Comparison of ENCODE assay signal across 1 cellular context in the genomic region with DNA sequence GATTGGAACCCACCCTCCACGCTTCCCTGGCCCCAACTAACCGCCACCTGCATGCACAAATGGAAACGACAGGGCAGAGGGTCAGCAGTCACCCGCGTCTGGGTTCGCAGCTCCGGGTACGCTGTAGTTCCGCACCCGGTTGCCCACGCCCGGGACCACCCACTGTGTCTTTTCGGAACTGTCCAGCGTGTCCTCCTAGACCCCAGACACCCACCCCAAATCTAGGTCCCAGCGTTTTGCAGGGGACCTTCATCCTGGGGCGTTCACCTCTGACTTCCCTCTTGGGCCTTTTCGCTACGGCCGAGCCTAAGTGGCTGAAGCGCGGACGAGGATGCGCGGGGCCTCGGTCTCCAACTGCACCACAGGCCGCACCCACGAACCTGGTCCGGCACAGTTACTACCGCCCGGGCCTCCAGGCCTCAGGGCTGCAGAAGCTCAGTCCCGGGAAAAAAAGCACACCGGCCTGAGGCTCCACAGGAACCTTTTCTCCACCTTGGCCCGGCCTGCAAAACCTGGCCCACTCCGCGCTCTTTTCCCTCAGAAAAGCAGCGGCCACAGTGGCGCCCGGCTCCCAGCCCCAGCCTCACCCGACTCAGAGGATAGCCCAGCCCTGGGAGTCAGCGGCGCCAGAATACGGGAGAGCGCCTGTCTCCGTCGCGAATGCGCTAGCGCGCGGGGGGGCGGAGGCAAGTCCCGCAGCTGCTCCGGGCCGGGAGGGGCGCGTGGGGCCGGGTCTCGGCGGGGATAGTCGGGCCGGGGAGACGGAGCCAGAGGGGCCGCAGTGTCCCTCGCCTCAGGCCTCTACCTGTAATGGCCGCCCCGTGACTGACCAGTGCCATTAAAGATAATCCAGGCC.
A peak's percentile ranks its signal among the peaks of the same experiment; 100 is the strongest.
TF ChIP-seq lines count a peak whose summit lies in the region.

A gene (minus strand): TSS at position 633 of the 856 bp plus-strand sequence. CDS start 7,643 bp downstream, outside the sequence.

TF ChIP-seq in K562, 482 proteins besides CTCF, POLR2A, EP300 and RAD21 (continued from another document and continues in another):
- TF ChIP-seq L3MBTL2 (IDR thresholded peaks at IDR 0.05) (no peak; the same call in 1 of the 2 replicates), RHOXF2B (CRISPR knock-in tag; conservative IDR thresholded peaks at IDR 0.05) (no peak), SETDB1 (IDR thresholded peaks at IDR 0.05; ENCODE audit: low read length) (no peak), KLF13 (tag; IDR thresholded peaks at IDR 0.05; ENCODE audit: borderline replicate concordance, low read depth) (no peak), TFAM (CRISPR knock-in tag; conservative IDR thresholded peaks at IDR 0.05) (no peak), ASH1L (IDR thresholded peaks at IDR 0.05; ENCODE audit: borderline replicate concordance, low read depth, partially characterized antibody) (no peak), TAL1 (IDR thresholded peaks at IDR 0.05) (no peak), ZBED1 (IDR thresholded peaks at IDR 0.05) (no peak), MCM5 (IDR thresholded peaks at IDR 0.05; ENCODE audit: low read depth) (no peak), BCL6 (CRISPR knock-in tag; IDR thresholded peaks at IDR 0.05) (no peak), CBFA2T3 (IDR thresholded peaks at IDR 0.05) (no peak), ZFP36 (IDR thresholded peaks at IDR 0.05; ENCODE audit: low read depth, low read length, partially characterized antibody) (no peak), HNRNPUL1 (IDR thresholded peaks at IDR 0.05; ENCODE audit: low read length) (no peak), NUFIP1 (IDR thresholded peaks at IDR 0.05; ENCODE audit: partially characterized antibody) (no peak), RBM34 (IDR thresholded peaks at IDR 0.05; ENCODE audit: borderline replicate concordance, insufficient read depth, low read length) (no peak), DPF2 (IDR thresholded peaks at IDR 0.05) (no peak), ILF3 (IDR thresholded peaks at IDR 0.05; ENCODE audit: borderline replicate concordance) (no peak), POLR3G (IDR thresholded peaks at IDR 0.05; ENCODE audit: extremely low read depth, insufficient read length, insufficient replicate concordance) (no peak), MYBL2 (IDR thresholded peaks at IDR 0.05; ENCODE audit: low read depth) (no peak; the same call in 1 of the 2 replicates), MYBL2 (CRISPR knock-in tag; IDR thresholded peaks at IDR 0.05; ENCODE audit: borderline replicate concordance) (no peak), ZBTB1 (CRISPR knock-in tag; IDR thresholded peaks at IDR 0.05; ENCODE audit: borderline replicate concordance, low read depth) (no peak), CEBPG (CRISPR knock-in tag; IDR thresholded peaks at IDR 0.05) (no peak), CEBPG (tag; conservative IDR thresholded peaks at IDR 0.05 in 1 of 2, IDR thresholded peaks at IDR 0.05 in 1 of 2) (no peak), PHF21A (IDR thresholded peaks at IDR 0.05; ENCODE audit: borderline replicate concordance, low read depth) (no peak), GABPA (tag; conservative IDR thresholded peaks at IDR 0.05; ENCODE audit: low read depth) (no peak; the same call in 1 of the 2 replicates), KLF10 (CRISPR knock-in tag; IDR thresholded peaks at IDR 0.05) (no peak), MBD2 (IDR thresholded peaks at IDR 0.05; ENCODE audit: borderline replicate concordance, low read depth) (no peak), SMAD4 (CRISPR knock-in tag; conservative IDR thresholded peaks at IDR 0.05) (peak; percentile 31), SIN3A (IDR thresholded peaks at IDR 0.05; ENCODE audit: borderline replicate concordance in 2 of 2, control insufficient read depth in 1 of 2, low read depth in 2 of 2, low read length in 2 of 2) (peak in 1 of 2 experiments; percentile 44; a peak in 1 of 4 replicates), SMARCE1 (IDR thresholded peaks at IDR 0.05) (no peak), TCF3 (CRISPR knock-in tag; IDR thresholded peaks at IDR 0.05) (no peak), ZNF764 (CRISPR knock-in tag; IDR thresholded peaks at IDR 0.05; ENCODE audit: low read depth) (no peak), ZNF589 (CRISPR knock-in tag; IDR thresholded peaks at IDR 0.05; ENCODE audit: low read depth) (no peak)
- TF ChIP-seq, protein P1, sequence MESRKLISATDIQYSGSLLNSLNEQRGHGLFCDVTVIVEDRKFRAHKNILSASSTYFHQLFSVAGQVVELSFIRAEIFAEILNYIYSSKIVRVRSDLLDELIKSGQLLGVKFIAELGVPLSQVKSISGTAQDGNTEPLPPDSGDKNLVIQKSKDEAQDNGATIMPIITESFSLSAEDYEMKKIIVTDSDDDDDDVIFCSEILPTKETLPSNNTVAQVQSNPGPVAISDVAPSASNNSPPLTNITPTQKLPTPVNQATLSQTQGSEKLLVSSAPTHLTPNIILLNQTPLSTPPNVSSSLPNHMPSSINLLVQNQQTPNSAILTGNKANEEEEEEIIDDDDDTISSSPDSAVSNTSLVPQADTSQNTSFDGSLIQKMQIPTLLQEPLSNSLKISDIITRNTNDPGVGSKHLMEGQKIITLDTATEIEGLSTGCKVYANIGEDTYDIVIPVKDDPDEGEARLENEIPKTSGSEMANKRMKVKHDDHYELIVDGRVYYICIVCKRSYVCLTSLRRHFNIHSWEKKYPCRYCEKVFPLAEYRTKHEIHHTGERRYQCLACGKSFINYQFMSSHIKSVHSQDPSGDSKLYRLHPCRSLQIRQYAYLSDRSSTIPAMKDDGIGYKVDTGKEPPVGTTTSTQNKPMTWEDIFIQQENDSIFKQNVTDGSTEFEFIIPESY (CRISPR knock-in tag; IDR thresholded peaks at IDR 0.05): no peak
- TF ChIP-seq, protein P2, sequence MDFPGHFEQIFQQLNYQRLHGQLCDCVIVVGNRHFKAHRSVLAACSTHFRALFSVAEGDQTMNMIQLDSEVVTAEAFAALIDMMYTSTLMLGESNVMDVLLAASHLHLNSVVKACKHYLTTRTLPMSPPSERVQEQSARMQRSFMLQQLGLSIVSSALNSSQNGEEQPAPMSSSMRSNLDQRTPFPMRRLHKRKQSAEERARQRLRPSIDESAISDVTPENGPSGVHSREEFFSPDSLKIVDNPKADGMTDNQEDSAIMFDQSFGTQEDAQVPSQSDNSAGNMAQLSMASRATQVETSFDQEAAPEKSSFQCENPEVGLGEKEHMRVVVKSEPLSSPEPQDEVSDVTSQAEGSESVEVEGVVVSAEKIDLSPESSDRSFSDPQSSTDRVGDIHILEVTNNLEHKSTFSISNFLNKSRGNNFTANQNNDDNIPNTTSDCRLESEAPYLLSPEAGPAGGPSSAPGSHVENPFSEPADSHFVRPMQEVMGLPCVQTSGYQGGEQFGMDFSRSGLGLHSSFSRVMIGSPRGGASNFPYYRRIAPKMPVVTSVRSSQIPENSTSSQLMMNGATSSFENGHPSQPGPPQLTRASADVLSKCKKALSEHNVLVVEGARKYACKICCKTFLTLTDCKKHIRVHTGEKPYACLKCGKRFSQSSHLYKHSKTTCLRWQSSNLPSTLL (IDR thresholded peaks at IDR 0.05): no peak
- TF ChIP-seq, protein P3, sequence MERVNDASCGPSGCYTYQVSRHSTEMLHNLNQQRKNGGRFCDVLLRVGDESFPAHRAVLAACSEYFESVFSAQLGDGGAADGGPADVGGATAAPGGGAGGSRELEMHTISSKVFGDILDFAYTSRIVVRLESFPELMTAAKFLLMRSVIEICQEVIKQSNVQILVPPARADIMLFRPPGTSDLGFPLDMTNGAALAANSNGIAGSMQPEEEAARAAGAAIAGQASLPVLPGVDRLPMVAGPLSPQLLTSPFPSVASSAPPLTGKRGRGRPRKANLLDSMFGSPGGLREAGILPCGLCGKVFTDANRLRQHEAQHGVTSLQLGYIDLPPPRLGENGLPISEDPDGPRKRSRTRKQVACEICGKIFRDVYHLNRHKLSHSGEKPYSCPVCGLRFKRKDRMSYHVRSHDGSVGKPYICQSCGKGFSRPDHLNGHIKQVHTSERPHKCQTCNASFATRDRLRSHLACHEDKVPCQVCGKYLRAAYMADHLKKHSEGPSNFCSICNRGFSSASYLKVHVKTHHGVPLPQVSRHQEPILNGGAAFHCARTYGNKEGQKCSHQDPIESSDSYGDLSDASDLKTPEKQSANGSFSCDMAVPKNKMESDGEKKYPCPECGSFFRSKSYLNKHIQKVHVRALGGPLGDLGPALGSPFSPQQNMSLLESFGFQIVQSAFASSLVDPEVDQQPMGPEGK (CRISPR knock-in tag; IDR thresholded peaks at IDR 0.05; ENCODE audit: borderline replicate concordance): no peak
- TF ChIP-seq, protein P4, sequence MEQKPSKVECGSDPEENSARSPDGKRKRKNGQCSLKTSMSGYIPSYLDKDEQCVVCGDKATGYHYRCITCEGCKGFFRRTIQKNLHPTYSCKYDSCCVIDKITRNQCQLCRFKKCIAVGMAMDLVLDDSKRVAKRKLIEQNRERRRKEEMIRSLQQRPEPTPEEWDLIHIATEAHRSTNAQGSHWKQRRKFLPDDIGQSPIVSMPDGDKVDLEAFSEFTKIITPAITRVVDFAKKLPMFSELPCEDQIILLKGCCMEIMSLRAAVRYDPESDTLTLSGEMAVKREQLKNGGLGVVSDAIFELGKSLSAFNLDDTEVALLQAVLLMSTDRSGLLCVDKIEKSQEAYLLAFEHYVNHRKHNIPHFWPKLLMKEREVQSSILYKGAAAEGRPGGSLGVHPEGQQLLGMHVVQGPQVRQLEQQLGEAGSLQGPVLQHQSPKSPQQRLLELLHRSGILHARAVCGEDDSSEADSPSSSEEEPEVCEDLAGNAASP (IDR thresholded peaks at IDR 0.05): no peak
- TF ChIP-seq, protein P5, sequence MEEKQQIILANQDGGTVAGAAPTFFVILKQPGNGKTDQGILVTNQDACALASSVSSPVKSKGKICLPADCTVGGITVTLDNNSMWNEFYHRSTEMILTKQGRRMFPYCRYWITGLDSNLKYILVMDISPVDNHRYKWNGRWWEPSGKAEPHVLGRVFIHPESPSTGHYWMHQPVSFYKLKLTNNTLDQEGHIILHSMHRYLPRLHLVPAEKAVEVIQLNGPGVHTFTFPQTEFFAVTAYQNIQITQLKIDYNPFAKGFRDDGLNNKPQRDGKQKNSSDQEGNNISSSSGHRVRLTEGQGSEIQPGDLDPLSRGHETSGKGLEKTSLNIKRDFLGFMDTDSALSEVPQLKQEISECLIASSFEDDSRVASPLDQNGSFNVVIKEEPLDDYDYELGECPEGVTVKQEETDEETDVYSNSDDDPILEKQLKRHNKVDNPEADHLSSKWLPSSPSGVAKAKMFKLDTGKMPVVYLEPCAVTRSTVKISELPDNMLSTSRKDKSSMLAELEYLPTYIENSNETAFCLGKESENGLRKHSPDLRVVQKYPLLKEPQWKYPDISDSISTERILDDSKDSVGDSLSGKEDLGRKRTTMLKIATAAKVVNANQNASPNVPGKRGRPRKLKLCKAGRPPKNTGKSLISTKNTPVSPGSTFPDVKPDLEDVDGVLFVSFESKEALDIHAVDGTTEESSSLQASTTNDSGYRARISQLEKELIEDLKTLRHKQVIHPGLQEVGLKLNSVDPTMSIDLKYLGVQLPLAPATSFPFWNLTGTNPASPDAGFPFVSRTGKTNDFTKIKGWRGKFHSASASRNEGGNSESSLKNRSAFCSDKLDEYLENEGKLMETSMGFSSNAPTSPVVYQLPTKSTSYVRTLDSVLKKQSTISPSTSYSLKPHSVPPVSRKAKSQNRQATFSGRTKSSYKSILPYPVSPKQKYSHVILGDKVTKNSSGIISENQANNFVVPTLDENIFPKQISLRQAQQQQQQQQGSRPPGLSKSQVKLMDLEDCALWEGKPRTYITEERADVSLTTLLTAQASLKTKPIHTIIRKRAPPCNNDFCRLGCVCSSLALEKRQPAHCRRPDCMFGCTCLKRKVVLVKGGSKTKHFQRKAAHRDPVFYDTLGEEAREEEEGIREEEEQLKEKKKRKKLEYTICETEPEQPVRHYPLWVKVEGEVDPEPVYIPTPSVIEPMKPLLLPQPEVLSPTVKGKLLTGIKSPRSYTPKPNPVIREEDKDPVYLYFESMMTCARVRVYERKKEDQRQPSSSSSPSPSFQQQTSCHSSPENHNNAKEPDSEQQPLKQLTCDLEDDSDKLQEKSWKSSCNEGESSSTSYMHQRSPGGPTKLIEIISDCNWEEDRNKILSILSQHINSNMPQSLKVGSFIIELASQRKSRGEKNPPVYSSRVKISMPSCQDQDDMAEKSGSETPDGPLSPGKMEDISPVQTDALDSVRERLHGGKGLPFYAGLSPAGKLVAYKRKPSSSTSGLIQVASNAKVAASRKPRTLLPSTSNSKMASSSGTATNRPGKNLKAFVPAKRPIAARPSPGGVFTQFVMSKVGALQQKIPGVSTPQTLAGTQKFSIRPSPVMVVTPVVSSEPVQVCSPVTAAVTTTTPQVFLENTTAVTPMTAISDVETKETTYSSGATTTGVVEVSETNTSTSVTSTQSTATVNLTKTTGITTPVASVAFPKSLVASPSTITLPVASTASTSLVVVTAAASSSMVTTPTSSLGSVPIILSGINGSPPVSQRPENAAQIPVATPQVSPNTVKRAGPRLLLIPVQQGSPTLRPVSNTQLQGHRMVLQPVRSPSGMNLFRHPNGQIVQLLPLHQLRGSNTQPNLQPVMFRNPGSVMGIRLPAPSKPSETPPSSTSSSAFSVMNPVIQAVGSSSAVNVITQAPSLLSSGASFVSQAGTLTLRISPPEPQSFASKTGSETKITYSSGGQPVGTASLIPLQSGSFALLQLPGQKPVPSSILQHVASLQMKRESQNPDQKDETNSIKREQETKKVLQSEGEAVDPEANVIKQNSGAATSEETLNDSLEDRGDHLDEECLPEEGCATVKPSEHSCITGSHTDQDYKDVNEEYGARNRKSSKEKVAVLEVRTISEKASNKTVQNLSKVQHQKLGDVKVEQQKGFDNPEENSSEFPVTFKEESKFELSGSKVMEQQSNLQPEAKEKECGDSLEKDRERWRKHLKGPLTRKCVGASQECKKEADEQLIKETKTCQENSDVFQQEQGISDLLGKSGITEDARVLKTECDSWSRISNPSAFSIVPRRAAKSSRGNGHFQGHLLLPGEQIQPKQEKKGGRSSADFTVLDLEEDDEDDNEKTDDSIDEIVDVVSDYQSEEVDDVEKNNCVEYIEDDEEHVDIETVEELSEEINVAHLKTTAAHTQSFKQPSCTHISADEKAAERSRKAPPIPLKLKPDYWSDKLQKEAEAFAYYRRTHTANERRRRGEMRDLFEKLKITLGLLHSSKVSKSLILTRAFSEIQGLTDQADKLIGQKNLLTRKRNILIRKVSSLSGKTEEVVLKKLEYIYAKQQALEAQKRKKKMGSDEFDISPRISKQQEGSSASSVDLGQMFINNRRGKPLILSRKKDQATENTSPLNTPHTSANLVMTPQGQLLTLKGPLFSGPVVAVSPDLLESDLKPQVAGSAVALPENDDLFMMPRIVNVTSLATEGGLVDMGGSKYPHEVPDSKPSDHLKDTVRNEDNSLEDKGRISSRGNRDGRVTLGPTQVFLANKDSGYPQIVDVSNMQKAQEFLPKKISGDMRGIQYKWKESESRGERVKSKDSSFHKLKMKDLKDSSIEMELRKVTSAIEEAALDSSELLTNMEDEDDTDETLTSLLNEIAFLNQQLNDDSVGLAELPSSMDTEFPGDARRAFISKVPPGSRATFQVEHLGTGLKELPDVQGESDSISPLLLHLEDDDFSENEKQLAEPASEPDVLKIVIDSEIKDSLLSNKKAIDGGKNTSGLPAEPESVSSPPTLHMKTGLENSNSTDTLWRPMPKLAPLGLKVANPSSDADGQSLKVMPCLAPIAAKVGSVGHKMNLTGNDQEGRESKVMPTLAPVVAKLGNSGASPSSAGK (IDR thresholded peaks at IDR 0.05): no peak
- TF ChIP-seq, protein P6, sequence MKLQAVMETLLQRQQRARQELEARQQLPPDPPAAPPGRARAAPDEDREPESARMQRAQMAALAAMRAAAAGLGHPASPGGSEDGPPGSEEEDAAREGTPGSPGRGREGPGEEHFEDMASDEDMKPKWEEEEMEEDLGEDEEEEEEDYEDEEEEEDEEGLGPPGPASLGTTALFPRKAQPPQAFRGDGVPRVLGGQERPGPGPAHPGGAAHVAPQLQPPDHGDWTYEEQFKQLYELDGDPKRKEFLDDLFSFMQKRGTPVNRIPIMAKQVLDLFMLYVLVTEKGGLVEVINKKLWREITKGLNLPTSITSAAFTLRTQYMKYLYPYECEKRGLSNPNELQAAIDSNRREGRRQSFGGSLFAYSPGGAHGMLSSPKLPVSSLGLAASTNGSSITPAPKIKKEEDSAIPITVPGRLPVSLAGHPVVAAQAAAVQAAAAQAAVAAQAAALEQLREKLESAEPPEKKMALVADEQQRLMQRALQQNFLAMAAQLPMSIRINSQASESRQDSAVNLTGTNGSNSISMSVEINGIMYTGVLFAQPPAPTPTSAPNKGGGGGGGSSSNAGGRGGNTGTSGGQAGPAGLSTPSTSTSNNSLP (IDR thresholded peaks at IDR 0.05; ENCODE audit: borderline replicate concordance, low read depth, low read length): no peak
